ENCODE assay signal across 21 cellular contexts in the genomic region with DNA sequence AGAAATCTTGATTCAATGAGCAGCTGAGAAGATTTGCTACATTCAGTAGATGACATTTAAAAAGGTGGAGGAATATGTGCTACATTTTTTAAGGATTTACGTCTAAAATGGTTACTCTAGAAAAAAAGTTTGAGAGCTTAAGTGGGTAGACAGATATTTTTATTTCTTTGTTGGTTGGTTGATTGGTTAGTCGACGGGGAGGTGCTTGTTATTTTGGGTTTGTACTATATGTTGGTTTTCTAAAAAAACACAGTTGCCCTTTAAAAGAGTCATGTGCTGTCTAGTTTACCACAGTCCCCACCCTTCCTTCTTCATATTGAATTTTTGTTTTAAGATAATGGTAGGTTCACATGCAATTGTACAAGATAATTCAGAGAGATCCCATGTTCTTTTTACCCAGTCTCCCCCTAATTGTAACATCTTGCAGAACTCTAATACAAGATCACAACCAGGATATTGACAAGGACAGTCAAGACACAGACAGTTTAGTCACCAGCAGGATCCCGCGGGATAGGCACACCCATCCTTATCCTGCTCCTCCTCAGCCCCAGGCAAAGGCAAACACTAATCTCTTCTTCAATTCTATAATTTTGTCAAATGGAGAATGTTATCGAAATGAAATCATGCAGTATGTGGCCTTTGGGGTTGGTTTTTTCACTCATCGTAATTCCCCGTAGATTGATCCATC.
DNase-seq lines count a peak whose midpoint lies in the region; ATAC-seq and TF ChIP-seq lines count a peak whose summit lies in the region.
"Had no signal": no experiment of that assay in that cellular context is flagged by ENCODE, and none has a peak within 500 bp of the region (broad histone marks: within the 10 kb centered on the region; RNA-seq: fewer than 3 reads in every experiment).

No MANE protein-coding gene starts in this region.

- H3K27me3 ChIP-seq in tibial nerve = no peaks in the 10 kb centered on the region
- H3K27me3 ChIP-seq: breast epithelium, right lobe of liver, thyroid gland had no signal

- H3K36me3 ChIP-seq in tibial nerve = no peaks in the 10 kb centered on the region
- H3K36me3 ChIP-seq: breast epithelium, right lobe of liver, thyroid gland had no signal

- intact Hi-C loops in activated CD8-positive, alpha-beta T cell treated with anti-CD3 and anti-CD28 coated beads for 36 hours (cut with micrococcal nuclease) = no loop called here

- CTCF ChIA-PET in activated CD8-positive, alpha-beta T cell treated with anti-CD3 and anti-CD28 coated beads for 36 hours (lab: Charles Lee) = interaction anchor here (1.3 kb wide), 1 partner anchor 19 kb away, joined by 7 read pairs; no protein-coding TSS in a partner anchor

- 77% methylated on average over 8 of the region's 8 CpGs for WGBS in tibial nerve, 2 donors

- H3K4me1 ChIP-seq in tibial nerve = peaks cover 0 to 21% (median 7%) of the 10 kb centered on the region in 4 donors
- H3K4me1 ChIP-seq: breast epithelium, right lobe of liver had no signal

- POLR2A ChIA-PET in activated CD8-positive, alpha-beta T cell treated with anti-CD3 and anti-CD28 coated beads for 36 hours (lab: Charles Lee) = interaction anchor here (0.6 to 1.6 kb wide), 7 partner anchors 9 to 88 kb away, joined by 3 to 7 read pairs (median 4); no protein-coding TSS in a partner anchor

- TF ChIP-seq EP300 in tibial nerve (IDR thresholded peaks at IDR 0.05) = no peak

- TF ChIP-seq CTCF in activated CD8-positive, alpha-beta T cell treated with anti-CD3 and anti-CD28 coated beads for 36 hours (IDR thresholded peaks at IDR 0.05) = no peak
- TF ChIP-seq CTCF in tibial nerve (IDR thresholded peaks at IDR 0.05) = no peak

- H3K4me3 Mint-ChIP-seq in activated naive CD4-positive, alpha-beta T cell treated with anti-CD3 and anti-CD28 coated beads, Interleukin-2, amount 50 U/mL, for 24 hours = peak overlapping the region; percentile 72
- H3K4me3 Mint-ChIP-seq in activated CD8-positive, alpha-beta T cell treated with anti-CD3 and anti-CD28 coated beads for 36 hours = peak overlapping the region; percentile 52
- H3K4me3 Mint-ChIP-seq in stimulated activated naive CD8-positive, alpha-beta T cell treated with anti-CD3 and anti-CD28 coated beads, Interleukin-15, Interleukin-2, amounts not matched to agents 100 ng/mL and 50 ng/mL, for 24 hours = peak overlapping the region; percentile 60

- H3K4me1 Mint-ChIP-seq in activated naive CD4-positive, alpha-beta T cell treated with anti-CD3 and anti-CD28 coated beads, Interleukin-2, amount 50 U/mL, for 24 hours = peaks cover 77% of the 10 kb centered on the region
- H3K4me1 Mint-ChIP-seq in activated CD8-positive, alpha-beta T cell treated with anti-CD3 and anti-CD28 coated beads for 36 hours (ENCODE audit: low read depth) = peaks cover 64% of the 10 kb centered on the region
- H3K4me1 Mint-ChIP-seq in stimulated activated naive CD8-positive, alpha-beta T cell treated with anti-CD3 and anti-CD28 coated beads, Interleukin-15, Interleukin-2, amounts not matched to agents 100 ng/mL and 50 ng/mL, for 24 hours (ENCODE audit: low read depth) = peaks cover 64% of the 10 kb centered on the region

- H3K4me3 ChIP-seq in tibial nerve = no peak overlapping the region
- H3K4me3 ChIP-seq: breast epithelium, right lobe of liver, thyroid gland had no signal

- peak overlapping the region in 2 of 4 donors; percentile 45 to 49 for H3K27ac ChIP-seq in tibial nerve
- H3K27ac ChIP-seq: breast epithelium, right lobe of liver had no signal

- H3K36me3 Mint-ChIP-seq in activated naive CD4-positive, alpha-beta T cell treated with anti-CD3 and anti-CD28 coated beads, Interleukin-2, amount 50 U/mL, for 24 hours = peaks cover 3% of the 10 kb centered on the region
- H3K36me3 Mint-ChIP-seq in activated CD8-positive, alpha-beta T cell treated with anti-CD3 and anti-CD28 coated beads for 36 hours (ENCODE audit: low read depth) = no peaks in the 10 kb centered on the region
- H3K36me3 Mint-ChIP-seq in stimulated activated naive CD8-positive, alpha-beta T cell treated with anti-CD3 and anti-CD28 coated beads, Interleukin-15, Interleukin-2, amounts not matched to agents 100 ng/mL and 50 ng/mL, for 24 hours (ENCODE audit: low read depth) = no peaks in the 10 kb centered on the region

- ATAC-seq in activated CD8-positive, alpha-beta T cell treated with anti-CD3 and anti-CD28 coated beads for 36 hours = no peak

- H3K9me3 Mint-ChIP-seq in activated naive CD4-positive, alpha-beta T cell treated with anti-CD3 and anti-CD28 coated beads, Interleukin-2, amount 50 U/mL, for 24 hours = no peaks in the 10 kb centered on the region
- H3K9me3 Mint-ChIP-seq in activated CD8-positive, alpha-beta T cell treated with anti-CD3 and anti-CD28 coated beads for 36 hours = no peaks in the 10 kb centered on the region
- H3K9me3 Mint-ChIP-seq in stimulated activated naive CD8-positive, alpha-beta T cell treated with anti-CD3 and anti-CD28 coated beads, Interleukin-15, Interleukin-2, amounts not matched to agents 100 ng/mL and 50 ng/mL, for 24 hours = no peaks in the 10 kb centered on the region

- H3K27ac Mint-ChIP-seq in activated naive CD4-positive, alpha-beta T cell treated with anti-CD3 and anti-CD28 coated beads, Interleukin-2, amount 50 U/mL, for 24 hours = peak overlapping the region; percentile 89
- H3K27ac Mint-ChIP-seq in activated CD8-positive, alpha-beta T cell treated with anti-CD3 and anti-CD28 coated beads for 36 hours = peak overlapping the region; percentile 86
- peak overlapping the region; percentile 84 for H3K27ac Mint-ChIP-seq in stimulated activated naive CD8-positive, alpha-beta T cell treated with anti-CD3 and anti-CD28 coated beads, Interleukin-15, Interleukin-2, amounts not matched to agents 100 ng/mL and 50 ng/mL, for 24 hours

- no peaks in the 10 kb centered on the region for H3K9me3 ChIP-seq in tibial nerve
- H3K9me3 ChIP-seq: breast epithelium, right lobe of liver, thyroid gland had no signal

- no peaks in the 10 kb centered on the region for H3K27me3 Mint-ChIP-seq in activated naive CD4-positive, alpha-beta T cell treated with anti-CD3 and anti-CD28 coated beads, Interleukin-2, amount 50 U/mL, for 24 hours
- H3K27me3 Mint-ChIP-seq in activated CD8-positive, alpha-beta T cell treated with anti-CD3 and anti-CD28 coated beads for 36 hours = no peaks in the 10 kb centered on the region
- no peaks in the 10 kb centered on the region for H3K27me3 Mint-ChIP-seq in stimulated activated naive CD8-positive, alpha-beta T cell treated with anti-CD3 and anti-CD28 coated beads, Interleukin-15, Interleukin-2, amounts not matched to agents 100 ng/mL and 50 ng/mL, for 24 hours

- no peak for DNase-seq in activated naive CD4-positive, alpha-beta T cell (lab: John Stamatoyannopoulos, UW)
- DNase-seq in activated CD8-positive, alpha-beta T cell treated with anti-CD3 and anti-CD28 coated beads for 36 hours = no peak
- peak; percentile 38 for DNase-seq in foreskin melanocyte
- no peak for DNase-seq in NOMO-1 treated with DMSO at 0.1 percent for 48 hours (lab: John Stamatoyannopoulos, UW; ENCODE audit: unreplicated experiment)
- DNase-seq in activated gamma-delta T cell (lab: John Stamatoyannopoulos, UW) = no peak
- no peak for DNase-seq in tibial nerve (ENCODE audit: low spot score in 2 of 2)
- DNase-seq: activated CD4-positive, alpha-beta T cell treated with anti-CD3 and anti-CD28 coated beads for 48 hours; GDM1; kidney glomerular epithelial cell; midbrain; NCI-H187; NK-92 treated with Interleukin-12 subunit alpha and Interleukin-12 subunit beta, amount 100 ng/mL, for 24 hours; occipital lobe; right lobe of liver; Right ventricle myocardium superior; stimulated activated CD4-positive, alpha-beta T cell treated with anti-CD3 and anti-CD28 coated beads, Interleukin-2, amount 100 ng/mL, for 24 hours; T-helper 9 cell; thyroid gland had no signal

- no peak for TF ChIP-seq POLR2A in tibial nerve (IDR thresholded peaks at IDR 0.05)
